In the genomic region with DNA sequence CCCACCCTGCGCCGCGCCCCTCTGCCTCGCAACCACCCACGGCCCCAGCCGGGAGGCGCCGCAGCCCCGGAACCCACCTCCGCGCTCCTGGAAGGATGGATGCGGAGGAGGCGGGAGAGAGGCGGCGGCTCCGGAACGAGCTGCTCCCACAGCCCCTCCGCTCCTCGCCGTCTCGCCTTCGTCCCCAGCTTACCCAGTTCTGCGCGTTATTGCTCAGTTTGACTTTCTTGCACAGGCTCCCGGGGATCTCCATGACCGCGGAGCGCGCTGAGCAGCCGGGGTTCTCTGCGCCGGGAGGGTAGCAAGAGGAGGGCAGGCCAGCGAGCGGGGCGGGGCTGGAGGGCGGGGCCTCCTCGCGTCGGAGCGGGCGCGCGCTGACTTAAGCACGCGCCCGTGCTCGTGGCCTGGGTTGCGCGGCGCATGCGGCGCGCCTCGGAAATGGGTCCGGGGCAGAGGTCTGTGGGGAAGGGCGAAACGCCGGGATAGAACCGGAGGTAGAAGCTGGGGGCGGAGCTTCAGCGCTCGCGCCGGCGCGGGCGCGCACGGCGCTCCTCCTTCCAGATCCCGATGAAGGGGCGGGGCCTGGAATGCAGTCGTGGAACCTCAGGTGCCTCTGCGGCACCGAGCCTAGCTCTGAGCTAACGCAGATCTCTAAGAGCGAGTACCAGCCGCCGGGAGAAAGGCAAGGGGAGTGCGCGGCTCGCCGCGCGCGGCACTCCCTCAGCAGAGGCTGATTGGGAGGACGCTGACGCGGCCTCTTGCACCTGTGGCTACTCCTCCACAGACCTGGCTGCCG, we compare ENCODE assay signal across 8 cellular contexts. TPM values are rescaled to one million over a fixed set of nuclear protein-coding genes. Genes with fewer than 3 reads are reported as not detected.
DNase-seq lines count a peak whose midpoint lies in the region; ATAC-seq and TF ChIP-seq lines count a peak whose summit lies in the region.

A gene (minus strand): TSS at position 308 of the 796 bp plus-strand sequence. CDS start 55 bp downstream, at position 253.

- peak; percentile 98 for DNase-seq in NCI-H69 (lab: John Stamatoyannopoulos, UW)
- DNase-seq in activated CD4-positive, alpha-beta T cell treated with anti-CD3 and anti-CD28 coated beads, Interleukin-2, amount 10 ng/mL, durations not matched to agents 7 days and 5 days = peak; percentile 95
- peak; percentile 97 for DNase-seq in coronary artery (ENCODE audit: low spot score)
- DNase-seq in left colon = peak; percentile 98 to 99
- DNase-seq in stimulated activated CD4-positive, alpha-beta T cell treated with anti-CD3 and anti-CD28 coated beads, Interleukin-1b, Interleukin-23, amount 100 ng/mL, for 4 hours (ENCODE audit: low read depth in 2 of 2) = peak; percentile 86 to 92

- peak within 1 kb of the TSS; percentile 100 for H3K4me3 ChIP-seq in coronary artery

- H3K27me3 Mint-ChIP-seq in activated CD4-positive, alpha-beta T cell treated with anti-CD3 and anti-CD28 coated beads, Interleukin-2, amount 10 ng/mL, durations not matched to agents 7 days and 5 days = no peaks in the 10 kb centered on the region

- H3K27ac ChIP-seq in C4-2B (peak within 1 kb of the TSS; percentile 71), coronary artery (peak within 1 kb of the TSS; percentile 83 to 96)

- CTCF ChIA-PET in activated CD4-positive, alpha-beta T cell treated with anti-CD3 and anti-CD28 coated beads, Interleukin-2, amount 10 ng/mL, durations not matched to agents 7 days and 5 days (lab: Charles Lee) = interaction anchor here (0.6 to 1.7 kb wide), 5 partner anchors 14 to 1407 kb away, joined by 3 to 7 read pairs (median 3); no protein-coding TSS in a partner anchor

- intact Hi-C loops in left colon (cut with DNase I, micrococcal nuclease) = no loop called here

- ATAC-seq in GM19372 (IDR thresholded peaks at IDR 0.05; ENCODE audit: low read depth, unreplicated experiment) (peak; percentile 83), HG03521 (IDR thresholded peaks at IDR 0.05; ENCODE audit: unreplicated experiment) (peak; percentile 85), left colon (peak; percentile 93)

- H3K9me3 Mint-ChIP-seq in activated CD4-positive, alpha-beta T cell treated with anti-CD3 and anti-CD28 coated beads, Interleukin-2, amount 10 ng/mL, durations not matched to agents 7 days and 5 days = no peaks in the 10 kb centered on the region

- H3K27ac Mint-ChIP-seq in activated CD4-positive, alpha-beta T cell treated with anti-CD3 and anti-CD28 coated beads, Interleukin-2, amount 10 ng/mL, durations not matched to agents 7 days and 5 days = peak within 1 kb of the TSS; percentile 95

- H3K36me3 Mint-ChIP-seq in activated CD4-positive, alpha-beta T cell treated with anti-CD3 and anti-CD28 coated beads, Interleukin-2, amount 10 ng/mL, durations not matched to agents 7 days and 5 days (ENCODE audit: low read depth) = peaks cover 2% of the 10 kb centered on the region

- POLR2A ChIA-PET in activated CD4-positive, alpha-beta T cell treated with anti-CD3 and anti-CD28 coated beads, Interleukin-2, amount 10 ng/mL, durations not matched to agents 7 days and 5 days (lab: Charles Lee) = interaction anchor here (0.8 kb wide), 1 partner anchor 209 kb away, joined by 6 read pairs; no protein-coding TSS in a partner anchor

- H3K4me3 Mint-ChIP-seq in activated CD4-positive, alpha-beta T cell treated with anti-CD3 and anti-CD28 coated beads, Interleukin-2, amount 10 ng/mL, durations not matched to agents 7 days and 5 days = peak within 1 kb of the TSS; percentile 84

- TF ChIP-seq CTCF in C4-2B (conservative IDR thresholded peaks at IDR 0.05) (no peak), coronary artery (IDR thresholded peaks at IDR 0.05) (no peak)

- peaks cover 28% of the 10 kb centered on the region for H3K4me1 Mint-ChIP-seq in activated CD4-positive, alpha-beta T cell treated with anti-CD3 and anti-CD28 coated beads, Interleukin-2, amount 10 ng/mL, durations not matched to agents 7 days and 5 days

RNA-seq across cellular contexts. Expression of the gene that starts here (rescaled TPM):
- 10 to 100 TPM; 17.5 to 19.6 TPM for total RNA-seq in activated CD4-positive, alpha-beta T cell treated with anti-CD3 and anti-CD28 coated beads, Interleukin-2, amount 10 ng/mL, durations not matched to agents 7 days and 5 days
- 10 to 100 TPM; 23.3 to 23.8 TPM for total RNA-seq in left colon

Comparison
In these comparisons a context has a peak if more than half of its experiments do, and no peak if none do; other contexts are left out.
1. Peak in every context shown above with its lines: DNase-seq, ATAC-seq, H3K4me3 ChIP-seq and H3K27ac ChIP-seq.